In genomic region chr5:87899109-87900100, GRCh38 we compare ENCODE assay signal across 11 cellular contexts.
DNase-seq lines count a peak whose midpoint lies in the region; ATAC-seq and TF ChIP-seq lines count a peak whose summit lies in the region.
"Had no signal": no experiment of that assay in that cellular context is flagged by ENCODE, and none has a peak within 500 bp of the region (broad histone marks: within the 10 kb centered on the region; RNA-seq: fewer than 3 reads in every experiment).

No MANE protein-coding gene starts in this region.

- no peaks in the 10 kb centered on the region for H3K9me3 ChIP-seq in colonic mucosa
- H3K9me3 ChIP-seq: pancreas, upper lobe of left lung had no signal

- no peaks in the 10 kb centered on the region for H3K27me3 Mint-ChIP-seq in neural crest cell (ENCODE audit: low read depth)
- H3K27me3 Mint-ChIP-seq: dendritic cell treated with granulocyte-macrophage colony-stimulating factor and Interleukin-4, amounts not matched to agents 40 ng/mL and 50 ng/mL, for 4 days had no signal

- H3K36me3 Mint-ChIP-seq in neural crest cell (ENCODE audit: low read depth), result no peaks in the 10 kb centered on the region

- DNase-seq in colonic mucosa (peak; percentile 17), neural crest cell (ENCODE audit: low read depth, low spot score) (peak; percentile 72), kidney tubule cell (ENCODE audit: low spot score) (no peak), hepatic stellate cell (ENCODE audit: low spot score) (no peak), RWPE1 (ENCODE audit: low spot score) (no peak)
- DNase-seq in activated CD4-positive, CD25-positive, alpha-beta regulatory T cell (lab: John Stamatoyannopoulos, UW), result no peak
- DNase-seq: pancreas, upper lobe of left lung had no signal

- no peaks in the 10 kb centered on the region for H3K4me1 ChIP-seq in colonic mucosa
- H3K4me1 ChIP-seq: pancreas, upper lobe of left lung had no signal

- TF ChIP-seq CTCF in colonic mucosa (IDR thresholded peaks at IDR 0.05) (no peak), neural crest cell (conservative IDR thresholded peaks at IDR 0.05) (no peak), RWPE1 (conservative IDR thresholded peaks at IDR 0.05; ENCODE audit: low read depth) (no peak)

- ATAC-seq in GM18520 (IDR thresholded peaks at IDR 0.05; ENCODE audit: unreplicated experiment), result peak; percentile 93
- peak; percentile 71 for ATAC-seq in HG03378 (IDR thresholded peaks at IDR 0.05; ENCODE audit: unreplicated experiment)

- no peak overlapping the region for H3K4me3 ChIP-seq in colonic mucosa
- H3K4me3 ChIP-seq: pancreas, upper lobe of left lung had no signal

- intact Hi-C loops in colonic mucosa (cut with DNase I), result no loop called here

- POLR2A ChIA-PET in RWPE1 (lab: Yijun Ruan, JAX; ENCODE audit: low non-redundant PET), result no interaction called here

- peak overlapping the region; percentile 64 for H3K4me3 Mint-ChIP-seq in neural crest cell
- H3K4me3 Mint-ChIP-seq: dendritic cell treated with granulocyte-macrophage colony-stimulating factor and Interleukin-4, amounts not matched to agents 40 ng/mL and 50 ng/mL, for 4 days had no signal

- H3K9me3 Mint-ChIP-seq in neural crest cell, result peaks cover 4% of the 10 kb centered on the region

- no peak overlapping the region for H3K27ac ChIP-seq in colonic mucosa
- no peak overlapping the region for H3K27ac ChIP-seq in RWPE1
- H3K27ac ChIP-seq: pancreas, upper lobe of left lung had no signal

- H3K9ac ChIP-seq in colonic mucosa (ENCODE audit: low read depth in 2 of 2, low read length in 2 of 2), result no peak overlapping the region

- H3K27me3 ChIP-seq in colonic mucosa, result no peaks in the 10 kb centered on the region
- H3K27me3 ChIP-seq: pancreas, upper lobe of left lung had no signal

- peaks cover 38% of the 10 kb centered on the region for H3K4me1 Mint-ChIP-seq in neural crest cell

- CTCF ChIA-PET in RWPE1 (lab: Yijun Ruan, JAX), result interaction anchor here (0.6 to 0.7 kb wide), 3 partner anchors 790 to 1741 kb away, joined by 3 to 5 read pairs (median 3); no protein-coding TSS in a partner anchor

- peak overlapping the region; percentile 92 for H3K27ac Mint-ChIP-seq in neural crest cell (ENCODE audit: unreplicated experiment)
- H3K27ac Mint-ChIP-seq: dendritic cell treated with granulocyte-macrophage colony-stimulating factor and Interleukin-4, amounts not matched to agents 40 ng/mL and 50 ng/mL, for 4 days had no signal

- no peaks in the 10 kb centered on the region for H3K36me3 ChIP-seq in colonic mucosa
- H3K36me3 ChIP-seq: pancreas, upper lobe of left lung had no signal

Comparison
In these comparisons a context has a peak if more than half of its experiments do, and no peak if none do; other contexts are left out.
1. DNase-seq: peak in colonic mucosa (single experiment) and neural crest cell (single experiment); none in kidney tubule cell (single experiment), hepatic stellate cell (single experiment), RWPE1 (single experiment) and activated CD4-positive, CD25-positive, alpha-beta regulatory T cell (0 of 4).